12 cellular contexts compared by ENCODE assay signal in the genomic region with DNA sequence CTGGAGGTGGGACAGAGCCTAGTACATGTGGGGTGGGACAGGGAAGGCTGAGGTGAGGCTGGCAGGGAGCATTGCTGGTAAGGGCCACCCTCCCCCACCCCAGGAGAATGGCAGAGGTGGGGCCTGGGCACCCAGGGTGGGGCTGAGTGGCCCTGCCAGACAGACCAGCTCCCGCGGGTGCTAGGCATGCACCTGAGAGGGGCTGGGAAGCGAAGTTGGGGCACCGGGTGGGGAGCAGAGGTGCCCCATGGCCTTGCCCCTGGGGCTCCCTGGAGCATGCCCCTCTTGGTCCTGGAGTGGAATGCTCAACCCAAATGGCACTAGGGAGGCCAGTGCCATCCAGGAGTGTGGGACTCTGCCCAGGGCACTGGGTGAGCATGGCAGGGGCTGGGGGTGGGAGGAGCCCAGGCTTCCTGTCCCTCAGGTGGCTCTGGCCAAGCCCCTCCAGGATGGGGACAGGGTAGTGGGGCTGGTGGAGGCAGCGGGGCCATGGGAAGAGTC. TPM values are rescaled to one million over a fixed set of nuclear protein-coding genes. Genes with fewer than 3 reads are reported as not detected.
DNase-seq lines count a peak whose midpoint lies in the region; ATAC-seq and TF ChIP-seq lines count a peak whose summit lies in the region.
"Had no signal": no experiment of that assay in that cellular context is flagged by ENCODE, and none has a peak within 500 bp of the region (broad histone marks: within the 10 kb centered on the region; RNA-seq: fewer than 3 reads in every experiment).

No MANE protein-coding gene starts in this region.

- H3K27me3 Mint-ChIP-seq in mesothelial cell of epicardium (ENCODE audit: low read depth), result peaks cover 20% of the 10 kb centered on the region

- TF ChIP-seq CTCF in coronary artery (IDR thresholded peaks at IDR 0.05), result no peak
- no peak for TF ChIP-seq CTCF in mesothelial cell of epicardium (IDR thresholded peaks at IDR 0.05; ENCODE audit: unreplicated experiment)
- TF ChIP-seq CTCF in thoracic aorta (IDR thresholded peaks at IDR 0.05), result no peak

- H3K9me3 ChIP-seq in HAP-1, result no peaks in the 10 kb centered on the region; the same call in 1 of the 2 replicates
- no peaks in the 10 kb centered on the region for H3K9me3 ChIP-seq in thoracic aorta

- ATAC-seq in thoracic aorta (ENCODE audit: insufficient number of reproducible peaks, low FRiP score, low read depth), result no peak

- in situ Hi-C loops in HAP-1 (cut with MboI; ENCODE audit: low sequenced_read_pairs), result no loop called here

- H3K36me3 Mint-ChIP-seq in mesothelial cell of epicardium, result no peaks in the 10 kb centered on the region

- H3K4me3 ChIP-seq in HAP-1 (peak overlapping the region; percentile 46; the same call in 1 of the 2 replicates), coronary artery (peak overlapping the region; percentile 78), thoracic aorta (peak overlapping the region; percentile 83)

- peak overlapping the region in 1 of 2 donors; percentile 94 for H3K27ac ChIP-seq in coronary artery
- no peak overlapping the region for H3K27ac ChIP-seq in thoracic aorta
- H3K27ac ChIP-seq: epithelial cell of prostate had no signal

- no peaks in the 10 kb centered on the region for H3K27me3 ChIP-seq in HAP-1 (ENCODE audit: low read depth)
- H3K27me3 ChIP-seq in thoracic aorta (replicated peaks; ENCODE audit: insufficient read depth), result no peaks in the 10 kb centered on the region

- no peaks in the 10 kb centered on the region for H3K9me3 Mint-ChIP-seq in mesothelial cell of epicardium

- H3K36me3 ChIP-seq in HAP-1 (replicated peaks) (no peaks in the 10 kb centered on the region), thoracic aorta (no peaks in the 10 kb centered on the region)

- H3K4me3 Mint-ChIP-seq in mesothelial cell of epicardium, result peak overlapping the region; percentile 62

- peaks cover 11% of the 10 kb centered on the region for H3K4me1 ChIP-seq in HAP-1
- peaks cover 12 to 51% of the 10 kb centered on the region in 2 donors for H3K4me1 ChIP-seq in thoracic aorta (ENCODE audit: control insufficient read depth in 1 of 2, low read depth in 2 of 2)

- no peak overlapping the region for H3K27ac Mint-ChIP-seq in mesothelial cell of epicardium

- peaks cover 41% of the 10 kb centered on the region for H3K4me1 Mint-ChIP-seq in mesothelial cell of epicardium

- DNase-seq in HAP-1 (ENCODE audit: low spot score in 2 of 2) (no peak), coronary artery (ENCODE audit: low spot score) (no peak), mesothelial cell of epicardium (ENCODE audit: low spot score in 2 of 2, unreplicated experiment in 2 of 2) (peak in 1 of 2 experiments; percentile 17), thoracic aorta (ENCODE audit: low spot score) (no peak), pons (ENCODE audit: low spot score) (no peak), superior temporal gyrus (ENCODE audit: extremely low spot score) (no peak), amniotic stem cell (lab: John Stamatoyannopoulos, UW) (no peak)
- DNase-seq in stimulated activated CD4-positive, alpha-beta T cell treated with anti-CD3 and anti-CD28 coated beads, Interleukin-12 subunit alpha, Interleukin-12 subunit beta, amount 100 ng/mL, for 4 hours, result no peak
- DNase-seq: activated CD8-positive, alpha-beta memory T cell treated with anti-CD3 and anti-CD28 coated beads, Interleukin-2, amount 50 U/mL, for 4 hours; NCI-H1694 treated with DMSO at 0.1 percent for 48 hours had no signal

RNA-seq across cellular contexts. Expression of gene TNFAIP2, which starts 1.3 kb away (rescaled TPM):
- total RNA-seq in mesothelial cell of epicardium (101 to 119 TPM (median 108 TPM) in 3 replicates), thoracic aorta (100 to 1,000 TPM; 135 to 228 TPM)

RNA-seq across cellular contexts. Expression of gene EXOC3L4, which starts 30.0 kb away (rescaled TPM):
- 0.18 TPM in 1 of 3 replicates, not detected in the others for total RNA-seq in mesothelial cell of epicardium
- total RNA-seq in thoracic aorta, result not detected

RNA-seq across cellular contexts. Expression of gene LBHD2, which starts 40.5 kb away (rescaled TPM):
- total RNA-seq in mesothelial cell of epicardium, result not detected in 3 replicates
- not detected for total RNA-seq in thoracic aorta
- total RNA-seq: HT-29 had no signal
